In the genomic region with DNA sequence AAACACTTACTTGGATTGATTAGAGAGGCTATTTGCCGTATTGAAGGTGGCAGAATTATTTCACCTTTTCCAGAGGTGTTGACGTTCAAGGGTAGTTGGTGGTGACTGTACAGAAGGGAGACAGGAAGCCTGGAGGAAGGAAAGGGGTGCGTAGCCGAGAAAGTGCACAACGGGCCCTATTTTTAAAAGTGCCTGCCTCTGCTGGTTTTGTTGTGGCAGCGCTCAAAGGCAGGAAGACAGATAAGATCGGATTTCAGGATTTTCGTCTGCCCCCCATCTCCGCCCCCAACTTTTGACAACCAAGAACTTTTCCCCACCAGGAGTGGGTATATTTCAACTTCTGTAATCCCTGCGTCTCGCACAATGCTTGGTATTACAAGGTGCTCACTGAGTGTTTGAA, we compare ENCODE assay signal across 13 cellular contexts. TPM values are rescaled to one million over a fixed set of nuclear protein-coding genes. Genes with fewer than 3 reads are reported as not detected.
DNase-seq lines count a peak whose midpoint lies in the region; ATAC-seq, FAIRE-seq and TF ChIP-seq lines count a peak whose summit lies in the region.
"Had no signal": no experiment of that assay in that cellular context is flagged by ENCODE, and none has a peak within 500 bp of the region (broad histone marks: within the 10 kb centered on the region; RNA-seq: fewer than 3 reads in every experiment).

No MANE protein-coding gene starts in this region.

- H3K4me1 ChIP-seq in PC-3 (ENCODE audit: insufficient read depth, low read length) (peaks cover 69% of the 10 kb centered on the region), astrocyte (ENCODE audit: insufficient read depth, low read length) (peaks cover 67% of the 10 kb centered on the region), psoas muscle (peaks cover 97% of the 10 kb centered on the region)

- H3K4me2 ChIP-seq in PC-3 (ENCODE audit: low read length) (no peak overlapping the region), astrocyte (ENCODE audit: low read length) (no peak overlapping the region)

- H3K27ac Mint-ChIP-seq in Calu3 (ENCODE audit: unreplicated experiment) (peak overlapping the region; percentile 11), astrocyte (ENCODE audit: unreplicated experiment) (peak overlapping the region; percentile 95)

- FAIRE-seq in astrocyte (lab: Jason Lieb, UNC): no peak
- FAIRE-seq: H1 had no signal

- peaks cover 90% of the 10 kb centered on the region for H3K79me2 ChIP-seq in PC-3 (ENCODE audit: low read length)
- peaks cover 85% of the 10 kb centered on the region for H3K79me2 ChIP-seq in astrocyte (ENCODE audit: insufficient read depth, low read length)

- no peak for ATAC-seq in PC-3
- no peak for ATAC-seq in psoas muscle
- ATAC-seq: Right ventricle myocardium inferior had no signal

- H3K27ac ChIP-seq in PC-3 (ENCODE audit: low read length) (peak overlapping the region; percentile 99), astrocyte (ENCODE audit: low read depth, low read length) (peak overlapping the region; percentile 100), psoas muscle (peak overlapping the region; percentile 90)
- H3K27ac ChIP-seq: neutrophil had no signal

- no TSS peak for BruUV-seq in Calu3 (replicated peaks; lab: Mats Ljungman, UMichigan)
- BruUV-seq in PC-3 (replicated peaks; lab: Mats Ljungman, UMichigan): no TSS peak

- no peaks in the 10 kb centered on the region for H3K27me3 ChIP-seq in PC-3 (ENCODE audit: low read length)
- no peaks in the 10 kb centered on the region for H3K27me3 ChIP-seq in astrocyte (ENCODE audit: insufficient read depth, low read length)
- H3K27me3 ChIP-seq in psoas muscle (ENCODE audit: insufficient read depth in 3 of 3, low read length in 2 of 3): no peaks in the 10 kb centered on the region
- H3K27me3 ChIP-seq: neutrophil, testis had no signal

- no peaks in the 10 kb centered on the region for H3K27me3 Mint-ChIP-seq in Calu3 (ENCODE audit: unreplicated experiment)
- H3K27me3 Mint-ChIP-seq in astrocyte (ENCODE audit: low read depth, unreplicated experiment): no peaks in the 10 kb centered on the region

- intact Hi-C loops in Calu3 (cut with micrococcal nuclease; ENCODE audit: unreplicated experiment) (loop anchor here (2.0 kb wide), 1 partner anchor 13 kb away; no protein-coding TSS in a partner anchor), PC-3 (cut with micrococcal nuclease) (no loop called here), psoas muscle (cut with DNase I) (no loop called here)

- H2AFZ ChIP-seq in PC-3 (ENCODE audit: low read length) (no peak overlapping the region), astrocyte (ENCODE audit: low read depth, low read length) (no peak overlapping the region)

- POLR2A ChIA-PET in PC-3 (lab: Charles Lee; ENCODE audit: unreplicated experiment): no interaction called here

- peaks cover 17% of the 10 kb centered on the region for H3F3A ChIP-seq in PC-3 (ENCODE audit: low read length, unreplicated experiment)

- H3K36me3 ChIP-seq in PC-3 (ENCODE audit: low read depth, low read length) (peaks cover 43% of the 10 kb centered on the region), astrocyte (ENCODE audit: insufficient read depth, low read length) (no peaks in the 10 kb centered on the region), psoas muscle (ENCODE audit: insufficient read depth in 1 of 2, low read depth in 1 of 2) (no peaks in the 10 kb centered on the region)
- H3K36me3 ChIP-seq: neutrophil had no signal

- in situ Hi-C loops in ACHN (cut with HindIII; ENCODE audit: low pct_ligation_motif_present, low pct_unique_long_range_greater_than_20kb, low sequenced_read_pairs): no loop called here

- H3K4me3 Mint-ChIP-seq in Calu3 (ENCODE audit: low read depth, unreplicated experiment): no peak overlapping the region
- H3K4me3 Mint-ChIP-seq in astrocyte (ENCODE audit: unreplicated experiment): no peak overlapping the region

- peaks cover 53% of the 10 kb centered on the region for H3K36me3 Mint-ChIP-seq in Calu3 (ENCODE audit: insufficient read depth, unreplicated experiment)
- H3K36me3 Mint-ChIP-seq in astrocyte (ENCODE audit: low read depth, unreplicated experiment): peaks cover 14% of the 10 kb centered on the region

- no peaks in the 10 kb centered on the region for H3K9me3 ChIP-seq in PC-3 (ENCODE audit: low read length)
- no peaks in the 10 kb centered on the region for H3K9me3 ChIP-seq in astrocyte (ENCODE audit: insufficient read depth, low read depth, low read length)
- no peaks in the 10 kb centered on the region for H3K9me3 ChIP-seq in psoas muscle
- H3K9me3 ChIP-seq: neutrophil, testis had no signal

- H3K4me1 Mint-ChIP-seq in Calu3 (ENCODE audit: low read depth, unreplicated experiment) (no peaks in the 10 kb centered on the region), astrocyte (ENCODE audit: low read depth, unreplicated experiment) (peaks cover 59% of the 10 kb centered on the region)

- 44 to 70% (median 45%) methylated on average over 11 of the region's 11 CpGs for WGBS in psoas muscle, 3 donors

- H4K20me1 ChIP-seq in PC-3 (ENCODE audit: low read length) (no peaks in the 10 kb centered on the region), astrocyte (ENCODE audit: insufficient read depth, low read length) (peaks cover 12% of the 10 kb centered on the region)

- DNase-seq in Calu3 (no peak), PC-3 (no peak), astrocyte (ENCODE audit: low read depth) (no peak), psoas muscle (no peak), NAMALWA (ENCODE audit: low spot score) (no peak), ACHN (no peak), NCI-H2196 (lab: John Stamatoyannopoulos, UW; ENCODE audit: unreplicated experiment) (no peak)
- DNase-seq: erythroblast, testis had no signal

- H3K4me3 ChIP-seq in PC-3 (ENCODE audit: low read length) (no peak overlapping the region), astrocyte (ENCODE audit: insufficient read depth, low read depth, low read length) (no peak overlapping the region), psoas muscle (no peak overlapping the region)
- H3K4me3 ChIP-seq: testis had no signal

- CTCF ChIA-PET in Calu3 (lab: Charles Lee) (interaction anchor here (0.7 kb wide), 2 partner anchors 30 to 667 kb away, joined by 3 to 5 read pairs; no protein-coding TSS in a partner anchor), PC-3 (lab: Charles Lee) (no interaction called here)

- no peak for TF ChIP-seq CTCF in Calu3 (IDR thresholded peaks at IDR 0.05; ENCODE audit: unreplicated experiment)
- no peak for TF ChIP-seq CTCF in PC-3 (conservative IDR thresholded peaks at IDR 0.05; ENCODE audit: low read depth, low read length)
- no peak for TF ChIP-seq CTCF in astrocyte (IDR thresholded peaks at IDR 0.05; ENCODE audit: insufficient read depth, low read depth, low read length)
- no peak for TF ChIP-seq CTCF in psoas muscle (IDR thresholded peaks at IDR 0.05)

- H3K9me3 Mint-ChIP-seq in Calu3 (ENCODE audit: low read depth, unreplicated experiment): no peaks in the 10 kb centered on the region
- H3K9me3 Mint-ChIP-seq in astrocyte (ENCODE audit: unreplicated experiment): no peaks in the 10 kb centered on the region
- H3K9me3 Mint-ChIP-seq: IgD-negative memory B cell had no signal

- H3K9me2 ChIP-seq in PC-3 (replicated peaks; ENCODE audit: low read length): no peaks in the 10 kb centered on the region

- no peak overlapping the region for H3K9ac ChIP-seq in PC-3 (ENCODE audit: low read length)
- no peak overlapping the region for H3K9ac ChIP-seq in astrocyte (ENCODE audit: low read length)

RNA-seq across cellular contexts. Expression of gene SMAD3, which starts 38.5 kb away (rescaled TPM):
- total RNA-seq in Calu3 (2022): 121 and 147 TPM in 2 replicates
- total RNA-seq in PC-3 (2014; rRNA removed): 75.6 and 86.4 TPM in 2 replicates
- 65.6 and 78.0 TPM in 2 replicates for total RNA-seq in astrocyte
- total RNA-seq in psoas muscle: 10 to 100 TPM; 25.7 to 47.6 (median 44.0) TPM
- polyA plus RNA-seq in psoas muscle: 10 to 100 TPM in 2 of 3 donors, 1 to 10 TPM in 1; 2.9 to 29.3 (median 20.3) TPM
